1 cellular context compared by ENCODE assay signal in the genomic region with DNA sequence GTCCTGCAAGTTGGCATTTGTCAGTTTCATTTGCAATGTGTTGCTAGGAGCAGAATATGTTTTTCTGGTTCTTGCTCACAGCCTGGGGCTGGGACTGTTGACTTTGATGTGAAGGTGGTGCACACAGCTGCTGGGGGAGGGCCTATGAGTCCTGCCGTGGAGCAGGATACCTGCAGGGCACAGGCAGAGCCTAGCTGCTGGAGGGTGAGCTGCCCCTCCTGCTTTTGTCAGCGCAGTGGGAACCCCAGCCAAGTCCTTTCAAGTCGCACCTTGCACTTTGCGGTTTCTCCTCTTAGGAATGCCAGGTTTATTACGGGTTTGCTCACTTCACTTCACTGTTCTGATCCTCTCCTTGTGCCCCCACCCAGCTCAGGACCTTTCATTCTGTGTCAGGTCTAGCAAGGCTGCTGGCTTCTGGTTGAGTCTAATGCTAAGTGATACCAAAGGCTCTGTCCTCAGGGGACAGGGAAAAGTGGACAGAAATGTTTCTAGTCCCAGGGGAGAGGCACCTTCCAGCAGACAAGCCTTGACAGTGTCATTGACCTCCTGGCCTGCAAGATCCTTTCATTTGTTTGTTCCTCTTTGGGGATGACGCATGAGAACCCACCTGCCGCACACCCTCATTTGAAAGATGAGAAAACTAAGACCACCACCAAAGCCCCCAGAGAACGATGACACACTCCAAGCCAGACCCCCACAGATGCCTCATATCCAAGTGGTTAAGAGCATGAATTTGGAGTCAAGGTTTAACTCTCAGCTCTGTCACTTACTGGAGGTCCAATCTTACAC.
TF ChIP-seq lines count a peak whose summit lies in the region.

No MANE protein-coding gene starts in this region.

TF ChIP-seq in HepG2, 621 proteins besides CTCF, POLR2A, EP300 and RAD21:
- no peak for TF ChIP-seq YEATS4 (CRISPR knock-in tag; IDR thresholded peaks at IDR 0.05; ENCODE audit: borderline replicate concordance)
- peak; percentile 65; the same call in 1 of the 2 replicates for TF ChIP-seq RFX5 (IDR thresholded peaks at IDR 0.05; ENCODE audit: low read depth, low read length)
